In genomic region chr12:49068879-49069506, GRCh38 we compare ENCODE assay signal across 1 cellular context.
TF ChIP-seq lines count a peak whose summit lies in the region.

No MANE protein-coding gene starts in this region.

TF ChIP-seq in HepG2, 621 proteins besides CTCF, POLR2A, EP300 and RAD21:
- TF ChIP-seq EED (CRISPR knock-in tag; IDR thresholded peaks at IDR 0.05) (peak; percentile 43; the same call in 1 of the 2 replicates), CSRNP1 (CRISPR knock-in tag; IDR thresholded peaks at IDR 0.05) (peak; percentile 7; the same call in 1 of the 2 replicates), ZNF768 (CRISPR knock-in tag; IDR thresholded peaks at IDR 0.05) (no peak), ZNF331 (CRISPR knock-in tag; IDR thresholded peaks at IDR 0.05) (0 out of 2 replicates have a peak, but pooled peaks have one; percentile 7), SP4 (CRISPR knock-in tag; IDR thresholded peaks at IDR 0.05) (0 out of 2 replicates have a peak, but pooled peaks have one; percentile 22), ZNF652 (CRISPR knock-in tag; IDR thresholded peaks at IDR 0.05; ENCODE audit: borderline replicate concordance, low read depth) (no peak), ZBTB40 (IDR thresholded peaks at IDR 0.05) (no peak), ZBTB40 (CRISPR knock-in tag; IDR thresholded peaks at IDR 0.05) (no peak)
